ENCODE assay signal across 7 cellular contexts in genomic region chr3:98596902-98597500, GRCh38. TPM values are rescaled to one million over a fixed set of nuclear protein-coding genes. Genes with fewer than 3 reads are reported as not detected.
DNase-seq lines count a peak whose midpoint lies in the region; ATAC-seq and TF ChIP-seq lines count a peak whose summit lies in the region.

No MANE protein-coding gene starts in this region.

- peak; percentile 54 for TF ChIP-seq CTCF in GM12864 (IDR thresholded peaks at IDR 0.05; ENCODE audit: low read depth, low read length, missing control alignments)
- TF ChIP-seq CTCF in NB4 (IDR thresholded peaks at IDR 0.05; ENCODE audit: low read depth, low read length): peak; percentile 52
- TF ChIP-seq CTCF in astrocyte of the spinal cord (IDR thresholded peaks at IDR 0.05; ENCODE audit: low read depth, low read length): peak; percentile 60

- no peak for TF ChIP-seq POLR2A in NB4 (IDR thresholded peaks at IDR 0.05; ENCODE audit: extremely low read depth, insufficient read length)

- ATAC-seq in naive B cell (ENCODE audit: low read depth in 2 of 2): peak; percentile 54 to 55
- ATAC-seq in HG03432 (IDR thresholded peaks at IDR 0.05; ENCODE audit: unreplicated experiment): no peak

- H3K27me3 Mint-ChIP-seq in naive B cell: no peaks in the 10 kb centered on the region

- H3K4me3 ChIP-seq in GM12864 (ENCODE audit: low read depth, low read length): no peak overlapping the region
- H3K4me3 ChIP-seq in NB4 (ENCODE audit: low read depth, low read length): no peak overlapping the region
- H3K4me3 ChIP-seq in astrocyte of the spinal cord (ENCODE audit: low read depth, low read length): no peak overlapping the region

- no peaks in the 10 kb centered on the region for H3K36me3 Mint-ChIP-seq in naive B cell

- no peaks in the 10 kb centered on the region for H3K9me3 Mint-ChIP-seq in naive B cell

- peak overlapping the region in 1 of 6 donors; percentile 45 for H3K27ac Mint-ChIP-seq in naive B cell

- peak overlapping the region in 2 of 8 donors; percentile 0 to 76 for H3K4me3 Mint-ChIP-seq in naive B cell

- peaks cover 17 to 33% (median 20%) of the 10 kb centered on the region in 3 donors for H3K4me1 Mint-ChIP-seq in naive B cell

- in situ Hi-C loops in astrocyte of the spinal cord (cut with HindIII; ENCODE audit: low sequenced_read_pairs): no loop called here

- DNase-seq in GM12864 (ENCODE audit: low read depth) (no peak), NB4 (ENCODE audit: low read depth) (peak; percentile 75), astrocyte of the spinal cord (ENCODE audit: low read depth, low spot score) (peak; percentile 46), naive B cell (peak; percentile 59), DMS153 (lab: John Stamatoyannopoulos, UW) (no peak), kidney glomerular epithelial cell (lab: John Stamatoyannopoulos, UW) (no peak)

RNA-seq across cellular contexts. Expression of gene CPOX, which starts 3.6 kb away (rescaled TPM):
- polyA plus RNA-seq in naive B cell (ENCODE audit: low read depth in 6 of 6): 1 to 10 TPM; 1.9 to 3.5 (median 2.4) TPM

Comparison
In these comparisons a context has a peak if more than half of its experiments do, and no peak if none do; other contexts are left out.
1. DNase-seq: peak in NB4 (single experiment), astrocyte of the spinal cord (single experiment) and naive B cell (single experiment); none in GM12864 (single experiment), DMS153 (single experiment) and kidney glomerular epithelial cell (single experiment).
2. Peak in every context shown above with its lines, with median percentiles within 50 percentile points of each other: CTCF ChIP-seq.